Comparison of ENCODE assay signal across 24 cellular contexts in genomic region chr6:45690846-45691245, GRCh38.
A peak's percentile ranks its signal among the peaks of the same experiment; 100 is the strongest.
DNase-seq lines count a peak whose midpoint lies in the region; ATAC-seq and TF ChIP-seq lines count a peak whose summit lies in the region.
"Had no signal": no experiment of that assay in that cellular context is flagged by ENCODE, and none has a peak within 500 bp of the region (broad histone marks: within the 10 kb centered on the region; RNA-seq: fewer than 3 reads in every experiment).

No MANE protein-coding gene starts in this region.

- H3K9me3 Mint-ChIP-seq in MCF 10A (ENCODE audit: unreplicated experiment), result peaks cover 5% of the 10 kb centered on the region
- H3K9me3 Mint-ChIP-seq: CD4-positive, alpha-beta T cell had no signal

- TF ChIP-seq CTCF in MCF 10A (IDR thresholded peaks at IDR 0.05; ENCODE audit: unreplicated experiment) (no peak), breast epithelium (IDR thresholded peaks at IDR 0.05) (no peak), epithelial cell of esophagus (IDR thresholded peaks at IDR 0.05; ENCODE audit: insufficient read depth, low read depth, low read length, missing control alignments) (no peak), osteoblast (IDR thresholded peaks at IDR 0.05; ENCODE audit: extremely low read depth, low read depth, low read length) (no peak), GM13976 (IDR thresholded peaks at IDR 0.05; ENCODE audit: borderline replicate concordance, control extremely low read depth, extremely low read depth, insufficient read depth, missing control alignments) (no peak)

- TF ChIP-seq POLR2A in breast epithelium (IDR thresholded peaks at IDR 0.05), result no peak

- H3K4me3 ChIP-seq in breast epithelium, result no peak overlapping the region
- H3K4me3 ChIP-seq in epithelial cell of esophagus (ENCODE audit: low read length), result no peak overlapping the region
- no peak overlapping the region for H3K4me3 ChIP-seq in osteoblast (ENCODE audit: insufficient read depth, low read length)
- H3K4me3 ChIP-seq: BLaER1, K562 had no signal

- no peak for ATAC-seq in activated CD4-positive, CD25-positive, alpha-beta regulatory T cell treated with anti-CD3 and anti-CD28 coated beads, Interleukin-2, amount 50 U/mL, for 24 hours
- ATAC-seq: HepG2, K562, Panc1 had no signal

- no peaks in the 10 kb centered on the region for H3K36me3 ChIP-seq in breast epithelium
- H3K36me3 ChIP-seq in osteoblast (ENCODE audit: insufficient read depth, low read length), result no peaks in the 10 kb centered on the region
- H3K36me3 ChIP-seq: BLaER1 had no signal

- no peak overlapping the region for H3K4me2 ChIP-seq in osteoblast (ENCODE audit: insufficient read depth, low read length)
- H3K4me2 ChIP-seq: BLaER1 had no signal

- H3K27ac Mint-ChIP-seq in MCF 10A (ENCODE audit: low read depth, unreplicated experiment), result no peak overlapping the region
- H3K27ac Mint-ChIP-seq: CD4-positive, alpha-beta T cell had no signal

- POLR2A ChIA-PET in MCF 10A (lab: Yijun Ruan, JAX), result interaction anchor here (1.1 kb wide), 2 partner anchors 15 to 36 kb away, joined by 3 to 4 read pairs; no protein-coding TSS in a partner anchor

- in situ Hi-C loops in GM13976 (cut with MboI; ENCODE audit: low sequenced_read_pairs, unreplicated experiment), result no loop called here

- peaks cover 10% of the 10 kb centered on the region for H3K4me1 Mint-ChIP-seq in MCF 10A (ENCODE audit: insufficient read depth, unreplicated experiment)

- peak; percentile 71 for DNase-seq in MCF 10A (ENCODE audit: unreplicated experiment)
- no peak for DNase-seq in breast epithelium (ENCODE audit: low spot score in 2 of 2)
- DNase-seq in RPMI7951 (ENCODE audit: low read depth), result peak; percentile 88
- DNase-seq in epithelial cell of esophagus (ENCODE audit: low read depth), result peak; percentile 46
- DNase-seq in osteoblast (ENCODE audit: insufficient read length, low spot score, missing footprints), result peak; percentile 58
- no peak for DNase-seq in GM13976 (ENCODE audit: low spot score)
- no peak for DNase-seq in stimulated activated CD4-positive, alpha-beta T cell treated with anti-CD3 and anti-CD28 coated beads, Interleukin-4, amount 100 ng/mL, for 24 hours
- DNase-seq: ACHN; CD4-positive, alpha-beta T cell; COR-L47; DMS79; NCI-H1092 treated with DMSO at 0.1 percent for 48 hours; NCI-H1436 treated with DMSO at 0.1 percent for 48 hours; NCI-H2029; NCI-H2227 treated with DMSO at 0.1 percent for 48 hours; NCI-H510A; NCI-H748 treated with DMSO at 0.1 percent for 48 hours; Right ventricle myocardium superior had no signal

- no peaks in the 10 kb centered on the region for H3K36me3 Mint-ChIP-seq in MCF 10A (ENCODE audit: insufficient read depth, unreplicated experiment)

- no TSS peak for BruUV-seq in MCF 10A (replicated peaks; lab: Mats Ljungman, UMichigan)

- CTCF ChIA-PET in MCF 10A (lab: Yijun Ruan, JAX), result interaction anchor here (1.7 kb wide), 1 partner anchor 11 kb away, joined by 3 read pairs; no protein-coding TSS in a partner anchor

- intact Hi-C loops in MCF 10A (cut with micrococcal nuclease), result no loop called here
- intact Hi-C loops in breast epithelium (cut with DNase I; ENCODE audit: low total_unique reads), result no loop called here

- H3K9me3 ChIP-seq in breast epithelium (no peaks in the 10 kb centered on the region), osteoblast (ENCODE audit: low read depth, low read length) (no peaks in the 10 kb centered on the region)
- H3K9me3 ChIP-seq: BLaER1 had no signal

- H2AFZ ChIP-seq in osteoblast (ENCODE audit: low read length), result no peak overlapping the region

- no peaks in the 10 kb centered on the region for H3K79me2 ChIP-seq in osteoblast (ENCODE audit: insufficient read depth, low read length)

- H3K4me3 Mint-ChIP-seq in MCF 10A (ENCODE audit: unreplicated experiment), result no peak overlapping the region
- H3K4me3 Mint-ChIP-seq: CD4-positive, alpha-beta T cell had no signal

- H3K4me1 ChIP-seq in breast epithelium, result no peaks in the 10 kb centered on the region
- H3K4me1 ChIP-seq in osteoblast (ENCODE audit: insufficient read depth, low read length), result no peaks in the 10 kb centered on the region

- no peaks in the 10 kb centered on the region for H3K27me3 Mint-ChIP-seq in MCF 10A (ENCODE audit: insufficient read depth, unreplicated experiment)
- H3K27me3 Mint-ChIP-seq: CD4-positive, alpha-beta T cell had no signal

- no peaks in the 10 kb centered on the region for H4K20me1 ChIP-seq in osteoblast (ENCODE audit: insufficient read depth, low read length)
- H4K20me1 ChIP-seq: BLaER1 had no signal

- no peak overlapping the region for H3K27ac ChIP-seq in breast epithelium
- H3K27ac ChIP-seq in osteoblast (ENCODE audit: low read depth, low read length), result no peak overlapping the region
- H3K27ac ChIP-seq: 22Rv1, BLaER1 had no signal

- H3K27me3 ChIP-seq in breast epithelium, result no peaks in the 10 kb centered on the region
- H3K27me3 ChIP-seq in osteoblast (ENCODE audit: insufficient read depth, low read length), result no peaks in the 10 kb centered on the region
- H3K27me3 ChIP-seq: BLaER1 had no signal

Comparison
In these comparisons a context has a peak if more than half of its experiments do, and no peak if none do; other contexts are left out.
1. DNase-seq: peak in MCF 10A (single experiment), RPMI7951 (single experiment), epithelial cell of esophagus (single experiment) and osteoblast (single experiment); none in breast epithelium (0 of 2), GM13976 (single experiment) and stimulated activated CD4-positive, alpha-beta T cell treated with anti-CD3 and anti-CD28 coated beads, Interleukin-4, amount 100 ng/mL, for 24 hours (single experiment).